ENCODE assay signal across 19 cellular contexts in genomic region chr17:77828749-77829539, GRCh38.
DNase-seq lines count a peak whose midpoint lies in the region; ATAC-seq and TF ChIP-seq lines count a peak whose summit lies in the region.
"Had no signal": no experiment of that assay in that cellular context is flagged by ENCODE, and none has a peak within 500 bp of the region (broad histone marks: within the 10 kb centered on the region; RNA-seq: fewer than 3 reads in every experiment).

No MANE protein-coding gene starts in this region.

- no peaks in the 10 kb centered on the region for H3K9me3 Mint-ChIP-seq in stimulated activated naive CD8-positive, alpha-beta T cell treated with anti-CD3 and anti-CD28 coated beads, Interleukin-15, Interleukin-2, amounts not matched to agents 100 ng/mL and 50 ng/mL, for 24 hours
- peaks cover 12% of the 10 kb centered on the region for H3K9me3 Mint-ChIP-seq in glutamatergic neuron (ENCODE audit: unreplicated experiment)
- H3K9me3 Mint-ChIP-seq: naive thymus-derived CD8-positive, alpha-beta T cell had no signal

- peaks cover 17% of the 10 kb centered on the region for H3K4me1 Mint-ChIP-seq in stimulated activated naive CD8-positive, alpha-beta T cell treated with anti-CD3 and anti-CD28 coated beads, Interleukin-15, Interleukin-2, amounts not matched to agents 100 ng/mL and 50 ng/mL, for 24 hours (ENCODE audit: low read depth)
- peaks cover 27% of the 10 kb centered on the region for H3K4me1 Mint-ChIP-seq in glutamatergic neuron (ENCODE audit: low read depth, unreplicated experiment)

- no peak for DNase-seq in stimulated activated naive CD8-positive, alpha-beta T cell treated with anti-CD3 and anti-CD28 coated beads, Interleukin-15, Interleukin-2, amounts not matched to agents 100 U/mL and 50 U/mL, for 24 hours
- no peak for DNase-seq in glutamatergic neuron
- DNase-seq in omental fat pad (ENCODE audit: low spot score): peak; percentile 10
- DNase-seq in DMS 273 (lab: John Stamatoyannopoulos, UW; ENCODE audit: unreplicated experiment): no peak
- DNase-seq in activated gamma-delta T cell treated with Interleukin-2 at 50 U/mL for 16 hours: no peak
- DNase-seq: activated CD4-positive, alpha-beta T cell treated with anti-CD3 and anti-CD28 coated beads for 36 hours; activated gamma-delta T cell; amygdala; kidney; mesendoderm; naive thymus-derived CD8-positive, alpha-beta T cell; NCI-H1417 treated with DMSO at 0.1 percent for 48 hours; NCI-H524 treated with DMSO at 0.1 percent for 48 hours; stimulated activated CD4-positive, alpha-beta T cell treated with anti-CD3 and anti-CD28 coated beads, Interleukin-4, amount 100 ng/mL, for 1 hour; T1000 had no signal

- no peak overlapping the region for H3K4me3 Mint-ChIP-seq in stimulated activated naive CD8-positive, alpha-beta T cell treated with anti-CD3 and anti-CD28 coated beads, Interleukin-15, Interleukin-2, amounts not matched to agents 100 ng/mL and 50 ng/mL, for 24 hours
- H3K4me3 Mint-ChIP-seq in glutamatergic neuron (ENCODE audit: unreplicated experiment): no peak overlapping the region
- H3K4me3 Mint-ChIP-seq: activated CD4-positive, alpha-beta T cell treated with anti-CD3 and anti-CD28 coated beads for 36 hours had no signal

- TF ChIP-seq CTCF in glutamatergic neuron (IDR thresholded peaks at IDR 0.05; ENCODE audit: partially characterized antibody, unreplicated experiment) (no peak), omental fat pad (IDR thresholded peaks at IDR 0.05) (no peak)

- no peaks in the 10 kb centered on the region for H3K36me3 Mint-ChIP-seq in stimulated activated naive CD8-positive, alpha-beta T cell treated with anti-CD3 and anti-CD28 coated beads, Interleukin-15, Interleukin-2, amounts not matched to agents 100 ng/mL and 50 ng/mL, for 24 hours (ENCODE audit: low read depth)
- peaks cover 5% of the 10 kb centered on the region for H3K36me3 Mint-ChIP-seq in glutamatergic neuron (ENCODE audit: unreplicated experiment)
- H3K36me3 Mint-ChIP-seq: IgD-negative memory B cell; naive thymus-derived CD8-positive, alpha-beta T cell had no signal

- peaks cover 3% of the 10 kb centered on the region for H3K27me3 Mint-ChIP-seq in stimulated activated naive CD8-positive, alpha-beta T cell treated with anti-CD3 and anti-CD28 coated beads, Interleukin-15, Interleukin-2, amounts not matched to agents 100 ng/mL and 50 ng/mL, for 24 hours
- peaks cover 13% of the 10 kb centered on the region for H3K27me3 Mint-ChIP-seq in glutamatergic neuron (ENCODE audit: unreplicated experiment)
- H3K27me3 Mint-ChIP-seq: activated CD4-positive, alpha-beta T cell treated with anti-CD3 and anti-CD28 coated beads for 36 hours had no signal

- ATAC-seq in stimulated activated naive CD8-positive, alpha-beta T cell treated with anti-CD3 and anti-CD28 coated beads, Interleukin-15, Interleukin-2, amounts not matched to agents 100 U/mL and 50 U/mL, for 24 hours: no peak
- no peak for ATAC-seq in omental fat pad (ENCODE audit: low FRiP score)
- no peak for ATAC-seq in HG02870 (IDR thresholded peaks at IDR 0.05; ENCODE audit: unreplicated experiment)
- ATAC-seq: activated CD4-positive, alpha-beta T cell treated with anti-CD3 and anti-CD28 coated beads for 36 hours; gastrocnemius medialis; naive thymus-derived CD8-positive, alpha-beta T cell had no signal

- H3K27ac Mint-ChIP-seq in stimulated activated naive CD8-positive, alpha-beta T cell treated with anti-CD3 and anti-CD28 coated beads, Interleukin-15, Interleukin-2, amounts not matched to agents 100 ng/mL and 50 ng/mL, for 24 hours: peak overlapping the region; percentile 45
- H3K27ac Mint-ChIP-seq in glutamatergic neuron (ENCODE audit: unreplicated experiment): peak overlapping the region; percentile 79
- H3K27ac Mint-ChIP-seq: IgD-negative memory B cell had no signal
